9 cellular contexts compared by ENCODE assay signal in genomic region chr16:52547001-52547833, GRCh38. TPM values are rescaled to one million over a fixed set of nuclear protein-coding genes. Genes with fewer than 3 reads are reported as not detected.
DNase-seq lines count a peak whose midpoint lies in the region; ATAC-seq and TF ChIP-seq lines count a peak whose summit lies in the region.
"Had no signal": no experiment of that assay in that cellular context is flagged by ENCODE, and none has a peak within 500 bp of the region (broad histone marks: within the 10 kb centered on the region; RNA-seq: fewer than 3 reads in every experiment).

Gene TOX3, minus strand, starts transcription at chr16:52547143. Its CDS starts 420 bp downstream, at chr16:52546723.

- H3K27me3 ChIP-seq in right cardiac atrium (ENCODE audit: control insufficient read depth, insufficient read depth) (peaks cover 16% of the 10 kb centered on the region), body of pancreas (no peaks in the 10 kb centered on the region), uterus (peaks cover 3 to 37% of the 10 kb centered on the region in 2 donors)

- no peaks in the 10 kb centered on the region for H3K9me3 Mint-ChIP-seq in activated T-helper 17 cell treated with anti-CD3 and anti-CD28 coated beads, Interleukin-2, amount 50 U/mL, for 72 hours

- H3K27me3 Mint-ChIP-seq in activated T-helper 17 cell treated with anti-CD3 and anti-CD28 coated beads, Interleukin-2, amount 50 U/mL, for 72 hours = peaks cover 37% of the 10 kb centered on the region

- TF ChIP-seq POLR2A in body of pancreas (IDR thresholded peaks at IDR 0.05) = no peak
- peak in 1 of 2 donors; percentile 17 for TF ChIP-seq POLR2A in uterus (IDR thresholded peaks at IDR 0.05)

- no peaks in the 10 kb centered on the region for H3K36me3 Mint-ChIP-seq in activated T-helper 17 cell treated with anti-CD3 and anti-CD28 coated beads, Interleukin-2, amount 50 U/mL, for 72 hours (ENCODE audit: low read depth)

- DNase-seq in right cardiac atrium (peak in 2 of 3 donors; percentile 39 to 55), Right ventricle myocardium inferior (ENCODE audit: missing footprints) (no peak), body of pancreas (peak; percentile 44 to 73 (median 64)), uterus (no peak), RKO (ENCODE audit: low spot score) (no peak)

- peaks cover 3% of the 10 kb centered on the region for H3K4me1 ChIP-seq in right cardiac atrium (ENCODE audit: control insufficient read depth, insufficient read depth, low read length)
- peaks cover 30% of the 10 kb centered on the region for H3K4me1 ChIP-seq in body of pancreas
- no peaks in the 10 kb centered on the region for H3K4me1 ChIP-seq in mesodermal cell (ENCODE audit: control insufficient read depth, insufficient read depth, low read length, poor library complexity, severe bottlenecking)
- H3K4me1 ChIP-seq in uterus = peaks cover 0 to 8% of the 10 kb centered on the region in 2 donors

- H3K9me3 ChIP-seq in right cardiac atrium (ENCODE audit: control insufficient read depth, low read length) (no peaks in the 10 kb centered on the region), body of pancreas (no peaks in the 10 kb centered on the region), mesodermal cell (ENCODE audit: control insufficient read depth, low read length) (no peaks in the 10 kb centered on the region), uterus (no peaks in the 10 kb centered on the region)

- no peaks in the 10 kb centered on the region for H3K36me3 ChIP-seq in body of pancreas (replicated peaks in 1 of 2; ENCODE audit: insufficient read depth in 1 of 2, low read depth in 2 of 2)
- no peaks in the 10 kb centered on the region for H3K36me3 ChIP-seq in mesodermal cell (ENCODE audit: control insufficient read depth, insufficient read depth, low read length)
- H3K36me3 ChIP-seq in uterus = no peaks in the 10 kb centered on the region

- TF ChIP-seq CTCF in body of pancreas (IDR thresholded peaks at IDR 0.05) (no peak), uterus (IDR thresholded peaks at IDR 0.05) (no peak)

- H3K4me3 ChIP-seq in right cardiac atrium (ENCODE audit: low read length) (peak within 1 kb of the TSS; percentile 72), body of pancreas (peak within 1 kb of the TSS; percentile 48 to 66), mesodermal cell (ENCODE audit: extremely low read depth, insufficient read depth, low read length, poor library complexity, severe bottlenecking) (peak within 1 kb of the TSS; percentile 53), uterus (peak within 1 kb of the TSS; percentile 3 to 28)

- intact Hi-C loops in right cardiac atrium (cut with DNase I) (no loop called here), Right ventricle myocardium inferior (cut with DNase I) (no loop called here), body of pancreas (cut with DNase I) (no loop called here), uterus (cut with DNase I; ENCODE audit: low total_unique reads) (no loop called here)

- no peak within 1 kb of the TSS for H3K4me3 Mint-ChIP-seq in activated T-helper 17 cell treated with anti-CD3 and anti-CD28 coated beads, Interleukin-2, amount 50 U/mL, for 72 hours

- ATAC-seq in right cardiac atrium = no peak
- ATAC-seq in Right ventricle myocardium inferior = no peak
- ATAC-seq in body of pancreas = peak; percentile 68
- ATAC-seq in HG02642 (IDR thresholded peaks at IDR 0.05; ENCODE audit: poor library complexity, unreplicated experiment) = no peak
- ATAC-seq in activated T-helper 17 cell treated with anti-CD3 and anti-CD28 coated beads, Interleukin-2, amount 50 U/mL, for 72 hours (replicated peaks) = no peak

- no peaks in the 10 kb centered on the region for H3K4me1 Mint-ChIP-seq in activated T-helper 17 cell treated with anti-CD3 and anti-CD28 coated beads, Interleukin-2, amount 50 U/mL, for 72 hours

- WGBS in right cardiac atrium = 2% methylated on average over 80 of the region's 83 CpGs
- 8 to 17% methylated on average over 29 to 47 of the region's 83 CpGs for WGBS in body of pancreas, 2 donors
- 1 to 5% methylated on average over 31 to 33 of the region's 83 CpGs for WGBS in mesodermal cell (ENCODE audit: insufficient coverage in 2 of 2), 2 experiments

- no peak within 1 kb of the TSS for H3K27ac ChIP-seq in right cardiac atrium (ENCODE audit: low read length)
- peak within 1 kb of the TSS in 3 of 4 donors; percentile 13 to 50 (median 45) for H3K27ac ChIP-seq in body of pancreas
- H3K27ac ChIP-seq in mesodermal cell (ENCODE audit: low read depth, low read length, severe bottlenecking) = no peak within 1 kb of the TSS
- no peak within 1 kb of the TSS for H3K27ac ChIP-seq in uterus

- no peak within 1 kb of the TSS for H3K27ac Mint-ChIP-seq in activated T-helper 17 cell treated with anti-CD3 and anti-CD28 coated beads, Interleukin-2, amount 50 U/mL, for 72 hours

RNA-seq across cellular contexts. Expression of gene TOX3, which starts in this region (rescaled TPM):
- not detected for total RNA-seq in right cardiac atrium
- polyA plus RNA-seq in right cardiac atrium = 0.02 TPM
- not detected for total RNA-seq in Right ventricle myocardium inferior
- total RNA-seq in body of pancreas = 1 to 10 TPM; 1.3 to 5.2 TPM
- polyA plus RNA-seq in mesodermal cell (2013, experiment 1 of 2) = 4.0 TPM
- polyA plus RNA-seq in mesodermal cell (2013, experiment 2 of 2) = 3.5 TPM
- total RNA-seq in uterus = 1 to 10 TPM in 1 of 4 donors, under 1 TPM in 1, not detected in 2; 0.55 to 1.2 TPM
- total RNA-seq in activated T-helper 17 cell treated with anti-CD3 and anti-CD28 coated beads, Interleukin-2, amount 50 U/mL, for 72 hours = not detected
- total RNA-seq: SK-MEL-5 had no signal

Comparison
In these comparisons a context has a peak if more than half of its experiments do, and no peak if none do; other contexts are left out.
1. Peak in DNase-seq and H3K4me3 ChIP-seq in right cardiac atrium; RNA of the gene not detected or under 1 TPM.
2. DNase-seq: peak in body of pancreas (4 of 4); none in Right ventricle myocardium inferior (single experiment), uterus (0 of 2) and RKO (single experiment).
3. H3K27ac ChIP-seq: peak in body of pancreas (3 of 4); none in right cardiac atrium (single experiment), mesodermal cell (single experiment) and uterus (0 of 2).
4. H3K4me3 ChIP-seq: peak in every context shown above with its lines; median percentile 72 in right cardiac atrium; 57 in body of pancreas; 53 in mesodermal cell; 16 in uterus.